ENCODE assay signal across 1 cellular context in genomic region chr16:85138825-85139627, GRCh38.
TF ChIP-seq lines count a peak whose summit lies in the region.

No MANE protein-coding gene starts in this region.

TF ChIP-seq in IMR-90, 13 proteins besides CTCF, POLR2A, EP300 and RAD21 (continued from another document):
- TF ChIP-seq ELK1 (IDR thresholded peaks at IDR 0.05; ENCODE audit: borderline replicate concordance, low read depth, low read length) (no peak), NFE2L2 (IDR thresholded peaks at IDR 0.05; ENCODE audit: low read depth, low read length) (no peak), FOS (IDR thresholded peaks at IDR 0.05; ENCODE audit: low read depth, low read length) (no peak), MAFK (IDR thresholded peaks at IDR 0.05; ENCODE audit: low read depth, low read length) (no peak), CEBPB (IDR thresholded peaks at IDR 0.05; ENCODE audit: low read depth, low read length) (no peak), BHLHE40 (IDR thresholded peaks at IDR 0.05; ENCODE audit: low read depth, low read length) (no peak), RCOR1 (IDR thresholded peaks at IDR 0.05; ENCODE audit: insufficient replicate concordance, low read length) (no peak)
